ENCODE assay signal across 8 cellular contexts in genomic region chr11:130314184-130314748, GRCh38. TPM values are rescaled to one million over a fixed set of nuclear protein-coding genes. Genes with fewer than 3 reads are reported as not detected.
DNase-seq lines count a peak whose midpoint lies in the region; ATAC-seq and TF ChIP-seq lines count a peak whose summit lies in the region.

No MANE protein-coding gene starts in this region.

- no peak overlapping the region for H4K8ac ChIP-seq in H9 (replicated peaks; ENCODE audit: insufficient read length, low read depth, low read length)

- H3K9me3 Mint-ChIP-seq in H9: peaks cover 3% of the 10 kb centered on the region in 2 experiments

- peak overlapping the region; percentile 86 for H3K4me3 ChIP-seq in MM.1S (ENCODE audit: low read length)

- H3K14ac ChIP-seq in H9 (ENCODE audit: insufficient read depth, low read length): peak overlapping the region; percentile 66

- H2BK12ac ChIP-seq in H9 (ENCODE audit: insufficient read length, low read depth, low read length): no peak overlapping the region

- H3K36me3 Mint-ChIP-seq in H9 (ENCODE audit: insufficient read depth in 1 of 3, low read depth in 3 of 3): peaks cover 2 to 16% (median 3%) of the 10 kb centered on the region in 3 experiments

- no peaks in the 10 kb centered on the region for H3K9me2 ChIP-seq in MM.1S (replicated peaks; ENCODE audit: insufficient read depth, low read length)

- H3K79me2 ChIP-seq in H9 (ENCODE audit: insufficient read depth, low read length) (peaks cover 30% of the 10 kb centered on the region; the same call in 1 of the 2 replicates), MM.1S (ENCODE audit: low read length) (peaks cover 48% of the 10 kb centered on the region)

- no peak overlapping the region for H3K27ac ChIP-seq in H9 (ENCODE audit: insufficient read length, low read depth, low read length)
- peak overlapping the region; percentile 72; the same call in 1 of the 2 replicates for H3K27ac ChIP-seq in MM.1S (ENCODE audit: low read length)

- H3F3A ChIP-seq in MM.1S (ENCODE audit: insufficient read depth, low read length): peaks cover 20% of the 10 kb centered on the region

- H3K4me1 Mint-ChIP-seq in H9: peaks cover 58 to 60% of the 10 kb centered on the region in 2 experiments

- peak; percentile 64 to 66 for ATAC-seq in activated CD4-positive, CD25-positive, alpha-beta regulatory T cell treated with anti-CD3 and anti-CD28 coated beads, Interleukin-2, amount 50 U/mL, for 24 hours
- ATAC-seq in left colon: peak; percentile 84

- no peak overlapping the region for H3K4ac ChIP-seq in H9 (ENCODE audit: low read depth, low read length)

- peak overlapping the region; percentile 88 to 96 for H3K4me3 Mint-ChIP-seq in H9

- no peak overlapping the region for H3K23ac ChIP-seq in H9 (ENCODE audit: insufficient read length, low read depth, low read length)

- H3K27ac Mint-ChIP-seq in H9: peak overlapping the region in 1 of 3 experiments; percentile 96; a peak in 1 of 7 replicates

- H4K20me1 ChIP-seq in H9 (ENCODE audit: control insufficient read depth, insufficient read depth, insufficient read length): no peaks in the 10 kb centered on the region
- no peaks in the 10 kb centered on the region; the same call in 1 of the 2 replicates for H4K20me1 ChIP-seq in MM.1S (ENCODE audit: insufficient read depth, low read length)

- H2AFZ ChIP-seq in H9 (ENCODE audit: low read length) (no peak overlapping the region), MM.1S (ENCODE audit: low read length) (peak overlapping the region; percentile 58; the same call in 1 of the 2 replicates)

- H2BK15ac ChIP-seq in H9 (ENCODE audit: low read depth, low read length): no peak overlapping the region; the same call in 1 of the 2 replicates

- H2BK5ac ChIP-seq in H9 (ENCODE audit: insufficient read length, low read length): no peak overlapping the region

- H3K4me2 ChIP-seq in H9 (ENCODE audit: insufficient read depth, insufficient read length, low read length) (peak overlapping the region; percentile 74), MM.1S (ENCODE audit: low read depth, low read length) (peak overlapping the region; percentile 85; the same call in 1 of the 2 replicates)

- peak overlapping the region; percentile 76 for H3K18ac ChIP-seq in H9 (ENCODE audit: insufficient read length, low read depth, low read length)

- no peak overlapping the region for H4K91ac ChIP-seq in H9 (ENCODE audit: insufficient read length, low read depth, low read length)

- intact Hi-C loops in left colon (cut with DNase I, micrococcal nuclease): no loop called here

- DNase-seq in GM13976 (ENCODE audit: low spot score) (peak; percentile 81), H9 (peak; percentile 63), MM.1S (peak; percentile 69), cerebellar cortex (ENCODE audit: low spot score) (peak; percentile 52), left colon (peak; percentile 63 to 74), NCI-H1436 (lab: John Stamatoyannopoulos, UW) (no peak)
- peak; percentile 66 to 69 for DNase-seq in stimulated activated CD4-positive, alpha-beta T cell treated with anti-CD3 and anti-CD28 coated beads, Interleukin-2, amount 100 ng/mL, for 24 hours

- no peak overlapping the region for H2AK5ac ChIP-seq in H9 (ENCODE audit: insufficient read length, low read length)

- H3K27me3 Mint-ChIP-seq in H9 (ENCODE audit: low read depth): no peaks in the 10 kb centered on the region

- H3K36me3 ChIP-seq in MM.1S (replicated peaks; ENCODE audit: insufficient read depth, low read length): no peaks in the 10 kb centered on the region

- H3K79me1 ChIP-seq in H9 (ENCODE audit: insufficient read depth, low read depth, low read length, poor library complexity, severe bottlenecking): peaks cover 4% of the 10 kb centered on the region

- peaks cover 8% of the 10 kb centered on the region for H3K23me2 ChIP-seq in H9 (ENCODE audit: insufficient read length, low read depth, low read length, poor library complexity, severe bottlenecking)

- no peak overlapping the region for H2BK120ac ChIP-seq in H9 (ENCODE audit: low read depth, low read length, poor library complexity, severe bottlenecking)

- no CpG with 5 or more reads among the region's 68 CpGs for WGBS in H9 (ENCODE audit: extremely low coverage, insufficient read length, low lambda C conversion rate)

- H3K27me3 ChIP-seq in H9 (ENCODE audit: insufficient read depth, low read length): no peaks in the 10 kb centered on the region
- no peaks in the 10 kb centered on the region for H3K27me3 ChIP-seq in MM.1S (replicated peaks; ENCODE audit: insufficient read depth, low read length)

- H3K4me1 ChIP-seq in H9 (ENCODE audit: insufficient read depth, low read length): no peaks in the 10 kb centered on the region; the same call in 1 of the 2 replicates
- peaks cover 15% of the 10 kb centered on the region; the same call in 1 of the 2 replicates for H3K4me1 ChIP-seq in MM.1S (ENCODE audit: low read length)

- no peak overlapping the region for H2BK20ac ChIP-seq in H9 (ENCODE audit: low read depth, low read length, poor library complexity, severe bottlenecking)

- H3K9me3 ChIP-seq in H9 (ENCODE audit: control insufficient read depth, low read depth, low read length): no peaks in the 10 kb centered on the region
- H3K9me3 ChIP-seq in MM.1S (replicated peaks; ENCODE audit: insufficient read depth, low read length): no peaks in the 10 kb centered on the region

- in situ Hi-C loops in GM13976 (cut with MboI; ENCODE audit: low sequenced_read_pairs, unreplicated experiment): no loop called here

- no peak overlapping the region for H3T11ph ChIP-seq in H9 (ENCODE audit: low read length)

- H3K56ac ChIP-seq in H9 (ENCODE audit: insufficient read length, low read depth, low read length): no peak overlapping the region

- H4K5ac ChIP-seq in H9 (ENCODE audit: insufficient read length, low read depth, low read length): no peak overlapping the region

- H3K9ac ChIP-seq in H9 (ENCODE audit: extremely low read depth, insufficient read length, low read length): peak overlapping the region; percentile 79
- H3K9ac ChIP-seq in MM.1S (ENCODE audit: low read length): peak overlapping the region; percentile 77

- TF ChIP-seq CTCF in GM13976 (IDR thresholded peaks at IDR 0.05; ENCODE audit: borderline replicate concordance, control extremely low read depth, extremely low read depth, insufficient read depth, missing control alignments) (no peak), H9 (conservative IDR thresholded peaks at IDR 0.05) (no peak), MM.1S (IDR thresholded peaks at IDR 0.05; ENCODE audit: low read length) (no peak)

RNA-seq across cellular contexts. Expression of gene ZBTB44, which starts 0.5 kb away (rescaled TPM):
- total RNA-seq in H9 (2021): 67.7 and 68.3 TPM in 2 replicates
- 10 to 100 TPM; 23.3 to 30.2 TPM for total RNA-seq in left colon
